Comparison of ENCODE assay signal across 2 cellular contexts in the genomic region with DNA sequence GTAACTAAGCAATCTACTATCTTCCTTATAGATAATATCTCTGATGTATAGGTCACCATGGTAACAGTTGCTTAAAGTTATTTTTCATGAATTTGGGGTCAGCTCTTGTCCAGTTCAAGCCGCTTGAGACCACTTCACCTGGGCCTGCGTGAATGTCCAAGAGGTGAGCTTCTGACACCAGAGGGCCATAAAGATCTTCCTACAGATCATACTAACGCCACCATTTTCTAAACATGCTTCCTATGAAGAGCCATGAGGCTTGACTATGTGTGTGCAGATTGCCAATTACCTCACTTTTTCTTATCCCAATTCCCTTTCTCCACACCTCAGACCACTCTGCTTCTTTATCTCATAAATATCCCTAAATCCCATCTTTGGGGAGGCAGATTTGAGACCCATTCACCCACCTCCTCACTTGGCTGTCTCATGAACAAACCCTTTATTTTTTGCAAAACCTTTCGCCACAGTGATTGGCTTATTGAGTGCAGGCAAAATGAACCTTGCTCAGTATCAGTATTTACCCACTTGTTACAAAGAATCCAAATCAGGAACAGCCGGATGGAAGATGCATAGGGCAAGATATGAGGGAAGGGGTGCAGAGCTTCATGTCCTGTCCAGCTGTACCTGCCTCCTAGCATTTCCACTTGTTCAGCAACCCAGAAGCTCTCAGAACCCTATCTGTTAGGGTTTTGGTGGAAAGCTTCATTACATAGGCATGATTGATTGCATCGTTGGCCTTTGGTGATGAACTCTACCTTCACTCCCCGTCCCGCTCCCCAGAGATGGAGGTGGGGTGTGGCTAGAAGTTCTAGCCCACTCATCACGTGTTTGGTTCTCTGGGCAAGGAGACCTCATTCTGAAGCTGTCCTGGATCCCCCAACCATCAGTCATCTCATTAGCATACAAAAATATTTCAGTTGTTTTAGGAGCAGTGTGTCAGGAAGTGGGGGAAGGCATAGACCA.
A peak's percentile ranks its signal among the peaks of the same experiment; 100 is the strongest.
TF ChIP-seq lines count a peak whose summit lies in the region.

No MANE protein-coding gene starts in this region.

TF ChIP-seq in A549, 52 proteins besides CTCF, POLR2A, EP300 and RAD21:
- TF ChIP-seq GATA3 (IDR thresholded peaks at IDR 0.05; ENCODE audit: borderline replicate concordance) (no peak), ZSCAN20 (CRISPR knock-in tag; IDR thresholded peaks at IDR 0.05) (no peak), CBX2 (IDR thresholded peaks at IDR 0.05; ENCODE audit: borderline replicate concordance, low read depth) (no peak), HDAC2 (IDR thresholded peaks at IDR 0.05) (no peak), TP53 (CRISPR knock-in tag; IDR thresholded peaks at IDR 0.05) (no peak), FOSB (CRISPR knock-in tag; IDR thresholded peaks at IDR 0.05) (no peak), BHLHE40 (IDR thresholded peaks at IDR 0.05; ENCODE audit: low read depth, low read length) (no peak), SMC3 (IDR thresholded peaks at IDR 0.05) (no peak), MAFK (IDR thresholded peaks at IDR 0.05; ENCODE audit: partially characterized antibody) (no peak), CBX8 (IDR thresholded peaks at IDR 0.05) (no peak), FOSL2 (IDR thresholded peaks at IDR 0.05) (no peak), FOSL2 (CRISPR knock-in tag; IDR thresholded peaks at IDR 0.05) (no peak), JUNB (IDR thresholded peaks at IDR 0.05) (no peak), RFX5 (IDR thresholded peaks at IDR 0.05) (no peak), NR3C1 (IDR thresholded peaks at IDR 0.05) (no peak), HOXB13 (CRISPR knock-in tag; IDR thresholded peaks at IDR 0.05; ENCODE audit: low read depth) (no peak), TFCP2L1 (CRISPR knock-in tag; IDR thresholded peaks at IDR 0.05) (no peak), ZC3H11A (IDR thresholded peaks at IDR 0.05) (no peak)
- TF ChIP-seq, protein P1, sequence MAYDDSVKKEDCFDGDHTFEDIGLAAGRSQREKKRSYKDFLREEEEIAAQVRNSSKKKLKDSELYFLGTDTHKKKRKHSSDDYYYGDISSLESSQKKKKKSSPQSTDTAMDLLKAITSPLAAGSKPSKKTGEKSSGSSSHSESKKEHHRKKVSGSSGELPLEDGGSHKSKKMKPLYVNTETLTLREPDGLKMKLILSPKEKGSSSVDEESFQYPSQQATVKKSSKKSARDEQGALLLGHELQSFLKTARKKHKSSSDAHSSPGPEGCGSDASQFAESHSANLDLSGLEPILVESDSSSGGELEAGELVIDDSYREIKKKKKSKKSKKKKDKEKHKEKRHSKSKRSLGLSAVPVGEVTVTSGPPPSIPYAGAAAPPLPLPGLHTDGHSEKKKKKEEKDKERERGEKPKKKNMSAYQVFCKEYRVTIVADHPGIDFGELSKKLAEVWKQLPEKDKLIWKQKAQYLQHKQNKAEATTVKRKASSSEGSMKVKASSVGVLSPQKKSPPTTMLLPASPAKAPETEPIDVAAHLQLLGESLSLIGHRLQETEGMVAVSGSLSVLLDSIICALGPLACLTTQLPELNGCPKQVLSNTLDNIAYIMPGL (CRISPR knock-in tag; IDR thresholded peaks at IDR 0.05; ENCODE audit: borderline replicate concordance), result no peak
- TF ChIP-seq, protein P2, sequence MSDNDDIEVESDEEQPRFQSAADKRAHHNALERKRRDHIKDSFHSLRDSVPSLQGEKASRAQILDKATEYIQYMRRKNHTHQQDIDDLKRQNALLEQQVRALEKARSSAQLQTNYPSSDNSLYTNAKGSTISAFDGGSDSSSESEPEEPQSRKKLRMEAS (IDR thresholded peaks at IDR 0.05), result no peak
- TF ChIP-seq, protein P3, sequence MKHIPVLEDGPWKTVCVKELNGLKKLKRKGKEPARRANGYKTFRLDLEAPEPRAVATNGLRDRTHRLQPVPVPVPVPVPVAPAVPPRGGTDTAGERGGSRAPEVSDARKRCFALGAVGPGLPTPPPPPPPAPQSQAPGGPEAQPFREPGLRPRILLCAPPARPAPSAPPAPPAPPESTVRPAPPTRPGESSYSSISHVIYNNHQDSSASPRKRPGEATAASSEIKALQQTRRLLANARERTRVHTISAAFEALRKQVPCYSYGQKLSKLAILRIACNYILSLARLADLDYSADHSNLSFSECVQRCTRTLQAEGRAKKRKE (CRISPR knock-in tag; IDR thresholded peaks at IDR 0.05; ENCODE audit: low read depth), result no peak

TF ChIP-seq in liver, 16 proteins besides CTCF, POLR2A, EP300 and RAD21:
- TF ChIP-seq HNF4A (conservative IDR thresholded peaks at IDR 0.05), result peak; percentile 74 to 76
- TF ChIP-seq, protein P4, sequence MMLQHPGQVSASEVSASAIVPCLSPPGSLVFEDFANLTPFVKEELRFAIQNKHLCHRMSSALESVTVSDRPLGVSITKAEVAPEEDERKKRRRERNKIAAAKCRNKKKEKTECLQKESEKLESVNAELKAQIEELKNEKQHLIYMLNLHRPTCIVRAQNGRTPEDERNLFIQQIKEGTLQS (IDR thresholded peaks at IDR 0.05), result no peak
- TF ChIP-seq, protein P5, sequence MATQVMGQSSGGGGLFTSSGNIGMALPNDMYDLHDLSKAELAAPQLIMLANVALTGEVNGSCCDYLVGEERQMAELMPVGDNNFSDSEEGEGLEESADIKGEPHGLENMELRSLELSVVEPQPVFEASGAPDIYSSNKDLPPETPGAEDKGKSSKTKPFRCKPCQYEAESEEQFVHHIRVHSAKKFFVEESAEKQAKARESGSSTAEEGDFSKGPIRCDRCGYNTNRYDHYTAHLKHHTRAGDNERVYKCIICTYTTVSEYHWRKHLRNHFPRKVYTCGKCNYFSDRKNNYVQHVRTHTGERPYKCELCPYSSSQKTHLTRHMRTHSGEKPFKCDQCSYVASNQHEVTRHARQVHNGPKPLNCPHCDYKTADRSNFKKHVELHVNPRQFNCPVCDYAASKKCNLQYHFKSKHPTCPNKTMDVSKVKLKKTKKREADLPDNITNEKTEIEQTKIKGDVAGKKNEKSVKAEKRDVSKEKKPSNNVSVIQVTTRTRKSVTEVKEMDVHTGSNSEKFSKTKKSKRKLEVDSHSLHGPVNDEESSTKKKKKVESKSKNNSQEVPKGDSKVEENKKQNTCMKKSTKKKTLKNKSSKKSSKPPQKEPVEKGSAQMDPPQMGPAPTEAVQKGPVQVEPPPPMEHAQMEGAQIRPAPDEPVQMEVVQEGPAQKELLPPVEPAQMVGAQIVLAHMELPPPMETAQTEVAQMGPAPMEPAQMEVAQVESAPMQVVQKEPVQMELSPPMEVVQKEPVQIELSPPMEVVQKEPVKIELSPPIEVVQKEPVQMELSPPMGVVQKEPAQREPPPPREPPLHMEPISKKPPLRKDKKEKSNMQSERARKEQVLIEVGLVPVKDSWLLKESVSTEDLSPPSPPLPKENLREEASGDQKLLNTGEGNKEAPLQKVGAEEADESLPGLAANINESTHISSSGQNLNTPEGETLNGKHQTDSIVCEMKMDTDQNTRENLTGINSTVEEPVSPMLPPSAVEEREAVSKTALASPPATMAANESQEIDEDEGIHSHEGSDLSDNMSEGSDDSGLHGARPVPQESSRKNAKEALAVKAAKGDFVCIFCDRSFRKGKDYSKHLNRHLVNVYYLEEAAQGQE (IDR thresholded peaks at IDR 0.05), result peak; percentile 21
- peak; percentile 47 for TF ChIP-seq FOXA1 (IDR thresholded peaks at IDR 0.05)
- TF ChIP-seq JUND (IDR thresholded peaks at IDR 0.05), result no peak
- TF ChIP-seq TAF1 (conservative IDR thresholded peaks at IDR 0.05), result no peak
- peak; percentile 51 for TF ChIP-seq FOXA2 (IDR thresholded peaks at IDR 0.05)
- peak; percentile 54 for TF ChIP-seq SP1 (IDR thresholded peaks at IDR 0.05)
- TF ChIP-seq, protein P2 (IDR thresholded peaks at IDR 0.05), result no peak
- TF ChIP-seq, protein P6, sequence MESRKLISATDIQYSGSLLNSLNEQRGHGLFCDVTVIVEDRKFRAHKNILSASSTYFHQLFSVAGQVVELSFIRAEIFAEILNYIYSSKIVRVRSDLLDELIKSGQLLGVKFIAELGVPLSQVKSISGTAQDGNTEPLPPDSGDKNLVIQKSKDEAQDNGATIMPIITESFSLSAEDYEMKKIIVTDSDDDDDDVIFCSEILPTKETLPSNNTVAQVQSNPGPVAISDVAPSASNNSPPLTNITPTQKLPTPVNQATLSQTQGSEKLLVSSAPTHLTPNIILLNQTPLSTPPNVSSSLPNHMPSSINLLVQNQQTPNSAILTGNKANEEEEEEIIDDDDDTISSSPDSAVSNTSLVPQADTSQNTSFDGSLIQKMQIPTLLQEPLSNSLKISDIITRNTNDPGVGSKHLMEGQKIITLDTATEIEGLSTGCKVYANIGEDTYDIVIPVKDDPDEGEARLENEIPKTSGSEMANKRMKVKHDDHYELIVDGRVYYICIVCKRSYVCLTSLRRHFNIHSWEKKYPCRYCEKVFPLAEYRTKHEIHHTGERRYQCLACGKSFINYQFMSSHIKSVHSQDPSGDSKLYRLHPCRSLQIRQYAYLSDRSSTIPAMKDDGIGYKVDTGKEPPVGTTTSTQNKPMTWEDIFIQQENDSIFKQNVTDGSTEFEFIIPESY (IDR thresholded peaks at IDR 0.05), result no peak
- TF ChIP-seq YY1 (IDR thresholded peaks at IDR 0.05), result peak; percentile 42
- TF ChIP-seq RXRA (IDR thresholded peaks at IDR 0.05), result peak; percentile 5 to 39
TF ChIP-seq in liver: peak in this region for 7.
